ENCODE assay signal across 27 cellular contexts in genomic region chr1:235575597-235575996, GRCh38.
"Had no signal": no experiment of that assay in that cellular context is flagged by ENCODE, and none has a peak within 500 bp of the region (broad histone marks: within the 10 kb centered on the region; RNA-seq: fewer than 3 reads in every experiment).

No MANE protein-coding gene starts in this region.

- H3K9me3 Mint-ChIP-seq: nephron had no signal

- H3K9ac ChIP-seq: neural progenitor cell had no signal

- H3K4me1 ChIP-seq: lower lobe of right lung, neural progenitor cell, right atrium auricular region, right lobe of liver, stomach, testis, thyroid gland, transverse colon, upper lobe of right lung had no signal

- H3K36me3 ChIP-seq: lower lobe of right lung, neural progenitor cell, ovary, right atrium auricular region, right lobe of liver, stomach, thyroid gland, transverse colon, upper lobe of right lung had no signal

- ATAC-seq: left lobe of liver; lower lobe of right lung; right lobe of liver; stimulated activated naive B cell treated with anti-CD40 and anti-IgM and Interleukin-4, amounts not matched to agents 10 μg/mL and 1 μg/mL and 100 μg/mL, for 72 hours; stimulated activated naive CD8-positive, alpha-beta T cell treated with anti-CD3 and anti-CD28 coated beads, Interleukin-15, Interleukin-2, amounts not matched to agents 100 U/mL and 50 U/mL, for 24 hours; upper lobe of right lung had no signal

- H3K4me3 ChIP-seq: lower lobe of right lung, neural progenitor cell, ovary, right atrium auricular region, right lobe of liver, skin epidermis, stomach, testis, thyroid gland, transverse colon, upper lobe of right lung had no signal

- H3K27me3 Mint-ChIP-seq: progenitor cell of endocrine pancreas had no signal

- H3K27me3 ChIP-seq: neural progenitor cell, ovary, right atrium auricular region, right lobe of liver, stomach, testis, thyroid gland, transverse colon, upper lobe of right lung had no signal

- H3K4me2 ChIP-seq: neural progenitor cell had no signal

- H3K9me3 ChIP-seq: lower lobe of right lung, ovary, right atrium auricular region, right lobe of liver, stomach, testis, thyroid gland, transverse colon, upper lobe of right lung had no signal

- H3K4me3 Mint-ChIP-seq: naive B cell; nephron; neural progenitor cell; stimulated activated naive B cell treated with anti-CD40 and anti-IgM and Interleukin-4, amounts not matched to agents 10 μg/mL and 1 μg/mL and 100 μg/mL, for 72 hours had no signal

- H3K27ac ChIP-seq: lower lobe of right lung, neural progenitor cell, ovary, right atrium auricular region, right lobe of liver, skin epidermis, stomach, testis, thyroid gland, transverse colon, upper lobe of right lung had no signal

- DNase-seq: head of caudate nucleus; hippocampal formation; kidney glomerular epithelial cell; left cardiac atrium; lower lobe of right lung; mammary epithelial cell; mesenchymal stem cell; naive B cell; ovary; right lobe of liver; stimulated activated CD4-positive, alpha-beta T cell treated with anti-CD3 and anti-CD28 coated beads, Interleukin-12 subunit alpha, Interleukin-12 subunit beta, amount 100 ng/mL, for 4 hours; stimulated activated CD4-positive, alpha-beta T cell treated with anti-CD3 and anti-CD28 coated beads, Interleukin-15, amount 100 ng/mL, for 24 hours; stimulated activated CD4-positive, alpha-beta T cell treated with anti-CD3 and anti-CD28 coated beads, Interleukin-2, amount 100 ng/mL, for 24 hours; stimulated activated CD4-positive, alpha-beta T cell treated with anti-CD3 and anti-CD28 coated beads, Interleukin-4, amount 100 ng/mL, for 1 hour; stimulated activated naive B cell treated with anti-CD40 and anti-IgM and Interleukin-4, amounts not matched to agents 10 μg/mL and 1 μg/mL and 100 μg/mL, for 72 hours; stimulated activated naive CD8-positive, alpha-beta T cell treated with anti-CD3 and anti-CD28 coated beads, Interleukin-15, Interleukin-2, amounts not matched to agents 100 U/mL and 50 U/mL, for 24 hours; stomach; testis; thyroid gland; transverse colon; upper lobe of right lung had no signal

- H2AFZ ChIP-seq: neural progenitor cell had no signal

- H3K36me3 Mint-ChIP-seq: naive B cell; stimulated activated naive B cell treated with anti-CD40 and anti-IgM and Interleukin-4, amounts not matched to agents 10 μg/mL and 1 μg/mL and 100 μg/mL, for 72 hours had no signal

- H3K27ac Mint-ChIP-seq: naive B cell; nephron; neural progenitor cell; progenitor cell of endocrine pancreas; stimulated activated naive B cell treated with anti-CD40 and anti-IgM and Interleukin-4, amounts not matched to agents 10 μg/mL and 1 μg/mL and 100 μg/mL, for 72 hours had no signal

- H3K4me1 Mint-ChIP-seq: naive B cell; nephron; neural progenitor cell; stimulated activated naive B cell treated with anti-CD40 and anti-IgM and Interleukin-4, amounts not matched to agents 10 μg/mL and 1 μg/mL and 100 μg/mL, for 72 hours had no signal
